In the genomic region with DNA sequence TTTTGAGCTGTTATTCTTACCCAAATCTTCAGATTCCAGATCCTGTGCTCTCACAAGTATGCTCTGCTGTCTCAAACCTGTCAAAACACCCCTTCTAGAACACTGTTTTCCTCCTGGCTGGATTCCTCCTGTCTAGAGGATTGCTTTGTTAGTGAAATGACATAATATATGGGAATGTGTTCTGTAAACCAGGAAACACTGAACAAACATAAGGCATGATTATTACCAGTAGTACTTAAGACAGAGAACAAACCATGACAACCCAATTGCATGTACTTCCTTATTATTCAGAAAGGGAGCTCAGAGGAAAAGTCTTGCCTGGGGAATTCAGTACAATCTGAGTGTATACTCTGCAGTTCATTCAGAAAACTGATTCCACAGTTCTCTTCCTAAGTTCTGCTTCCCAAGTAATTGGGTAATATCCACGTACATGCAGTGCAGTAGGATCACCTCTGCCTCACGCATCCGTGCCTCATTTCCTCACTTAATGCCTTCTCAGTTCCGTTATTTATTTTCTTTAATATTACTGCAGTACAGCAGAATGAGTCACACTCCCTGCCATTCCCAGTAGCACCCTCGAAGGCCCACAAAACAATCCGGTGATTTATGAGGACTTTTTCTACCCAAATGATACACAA, we compare ENCODE assay signal across 14 cellular contexts.
A peak's percentile ranks its signal among the peaks of the same experiment; 100 is the strongest.
DNase-seq lines count a peak whose midpoint lies in the region; FAIRE-seq and TF ChIP-seq lines count a peak whose summit lies in the region.
"Had no signal": no experiment of that assay in that cellular context is flagged by ENCODE, and none has a peak within 500 bp of the region (broad histone marks: within the 10 kb centered on the region; RNA-seq: fewer than 3 reads in every experiment).

No MANE protein-coding gene starts in this region.

- no peak overlapping the region for H2BK12ac ChIP-seq in mesenchymal stem cell (ENCODE audit: low read length in 2 of 2)

- H3K4me1 Mint-ChIP-seq in chondrocyte (ENCODE audit: low read depth): peaks cover 26% of the 10 kb centered on the region
- H3K4me1 Mint-ChIP-seq: activated CD4-positive, alpha-beta T cell treated with anti-CD3 and anti-CD28 coated beads, Interleukin-2, amount 10 ng/mL, durations not matched to agents 24 days and 14 days had no signal

- no peak overlapping the region for H2AK5ac ChIP-seq in mesenchymal stem cell (ENCODE audit: low read length, severe bottlenecking)

- no peak overlapping the region for H2BK5ac ChIP-seq in mesenchymal stem cell (ENCODE audit: low read depth, low read length, poor library complexity, severe bottlenecking)

- no peaks in the 10 kb centered on the region for H3K36me3 ChIP-seq in mesenchymal stem cell (ENCODE audit: control insufficient read depth in 1 of 2, insufficient read depth in 2 of 2, low read depth in 1 of 2, low read length in 2 of 2)

- H2BK120ac ChIP-seq in mesenchymal stem cell (ENCODE audit: low read depth, low read length): peak overlapping the region; percentile 89

- H3K4ac ChIP-seq in mesenchymal stem cell (ENCODE audit: low read depth in 1 of 2, low read length in 2 of 2): peak overlapping the region in 1 of 2 experiments; percentile 46

- DNase-seq in ACHN (peak; percentile 32), HTR-8/SVneo (ENCODE audit: insufficient read length, low spot score) (peak; percentile 48), chondrocyte (ENCODE audit: low spot score) (no peak), mesenchymal stem cell (peak; percentile 97), KG1 (lab: John Stamatoyannopoulos, UW) (no peak), NCI-H524 (lab: John Stamatoyannopoulos, UW) (no peak), HuH-7.5 (ENCODE audit: low spot score) (no peak), COR-L47 (lab: John Stamatoyannopoulos, UW) (no peak)
- DNase-seq: activated CD4-positive, alpha-beta T cell treated with anti-CD3 and anti-CD28 coated beads, Interleukin-2, amount 10 ng/mL, durations not matched to agents 24 days and 14 days; stimulated activated CD4-positive, alpha-beta T cell treated with anti-CD3 and anti-CD28 coated beads, Interleukin-12 subunit alpha, Interleukin-12 subunit beta, amount 100 ng/mL, for 4 hours had no signal

- peak overlapping the region in 1 of 2 experiments; percentile 1 for H3K4me3 ChIP-seq in mesenchymal stem cell (ENCODE audit: insufficient read depth in 1 of 2, low read depth in 1 of 2, low read length in 2 of 2)

- no peaks in the 10 kb centered on the region for H3K27me3 ChIP-seq in mesenchymal stem cell (ENCODE audit: control insufficient read depth in 1 of 2, insufficient read depth in 1 of 2, low read length in 2 of 2)

- peak; percentile 48 for FAIRE-seq in HTR-8/SVneo (lab: Jason Lieb, UNC)
- FAIRE-seq: islet of Langerhans had no signal

- H2AFZ ChIP-seq in mesenchymal stem cell (ENCODE audit: low read depth, low read length): no peak overlapping the region

- no peaks in the 10 kb centered on the region for H3K36me3 Mint-ChIP-seq in chondrocyte (ENCODE audit: low read depth)
- H3K36me3 Mint-ChIP-seq: brain had no signal

- H3K9me3 ChIP-seq in mesenchymal stem cell (ENCODE audit: control insufficient read depth, low read length): no peaks in the 10 kb centered on the region

- peak overlapping the region; percentile 41 for H3K4me2 ChIP-seq in mesenchymal stem cell (ENCODE audit: low read length, poor library complexity, severe bottlenecking)
- H3K4me2 ChIP-seq: KMS-11 had no signal

- H3K9me3 Mint-ChIP-seq in chondrocyte (ENCODE audit: low read depth): no peaks in the 10 kb centered on the region
- H3K9me3 Mint-ChIP-seq: activated CD4-positive, alpha-beta T cell treated with anti-CD3 and anti-CD28 coated beads, Interleukin-2, amount 10 ng/mL, durations not matched to agents 24 days and 14 days had no signal

- H3K4me1 ChIP-seq in mesenchymal stem cell (ENCODE audit: control insufficient read depth, insufficient read depth, low read depth, low read length): peaks cover 3% of the 10 kb centered on the region

- H3K9ac ChIP-seq in mesenchymal stem cell (ENCODE audit: low read length): no peak overlapping the region
- H3K9ac ChIP-seq: KMS-11 had no signal

- H3K27ac Mint-ChIP-seq in chondrocyte (ENCODE audit: unreplicated experiment): peak overlapping the region; percentile 99
- H3K27ac Mint-ChIP-seq: activated CD4-positive, alpha-beta T cell treated with anti-CD3 and anti-CD28 coated beads, Interleukin-2, amount 10 ng/mL, durations not matched to agents 24 days and 14 days; brain had no signal

- peak; percentile 9 for TF ChIP-seq CTCF in chondrocyte (IDR thresholded peaks at IDR 0.05)

- no peaks in the 10 kb centered on the region for H3K27me3 Mint-ChIP-seq in chondrocyte (ENCODE audit: low read depth)
- H3K27me3 Mint-ChIP-seq: activated CD4-positive, alpha-beta T cell treated with anti-CD3 and anti-CD28 coated beads, Interleukin-2, amount 10 ng/mL, durations not matched to agents 24 days and 14 days; brain had no signal

- no peaks in the 10 kb centered on the region for H3K79me1 ChIP-seq in mesenchymal stem cell (replicated peaks; ENCODE audit: low read length, poor library complexity, severe bottlenecking)

- H3K18ac ChIP-seq in mesenchymal stem cell (ENCODE audit: low read depth in 1 of 2, low read length in 2 of 2): peak overlapping the region in 1 of 2 experiments; percentile 80

- peak overlapping the region; percentile 83 for H4K8ac ChIP-seq in mesenchymal stem cell (ENCODE audit: low read length)

- H3K4me3 Mint-ChIP-seq in chondrocyte (ENCODE audit: unreplicated experiment): peak overlapping the region; percentile 54
- H3K4me3 Mint-ChIP-seq: activated CD4-positive, alpha-beta T cell treated with anti-CD3 and anti-CD28 coated beads, Interleukin-2, amount 10 ng/mL, durations not matched to agents 24 days and 14 days; brain had no signal

- H3K27ac ChIP-seq in mesenchymal stem cell (ENCODE audit: low read length, poor library complexity, severe bottlenecking): peak overlapping the region; percentile 69
- H3K27ac ChIP-seq: C4-2B, KMS-11 had no signal

- 4% methylated on average over 6 of the region's 6 CpGs for WGBS in mesenchymal stem cell

- H3K23ac ChIP-seq in mesenchymal stem cell (ENCODE audit: low read length in 2 of 2): no peak overlapping the region

- peak overlapping the region; percentile 73 for H4K91ac ChIP-seq in mesenchymal stem cell (ENCODE audit: low read length)

- no peak overlapping the region for H3K14ac ChIP-seq in mesenchymal stem cell (ENCODE audit: low read length in 2 of 2)

- in situ Hi-C loops in ACHN (cut with HindIII; ENCODE audit: low pct_ligation_motif_present, low pct_unique_long_range_greater_than_20kb, low sequenced_read_pairs): no loop called here

- H2BK15ac ChIP-seq in mesenchymal stem cell (ENCODE audit: low read depth, poor library complexity, severe bottlenecking): no peak overlapping the region

Comparison
In these comparisons a context has a peak if more than half of its experiments do, and no peak if none do; other contexts are left out.
1. DNase-seq: peak in ACHN (single experiment), HTR-8/SVneo (single experiment) and mesenchymal stem cell (single experiment); none in chondrocyte (single experiment), KG1 (single experiment), NCI-H524 (0 of 2), HuH-7.5 (single experiment) and COR-L47 (single experiment).